In the genomic region with DNA sequence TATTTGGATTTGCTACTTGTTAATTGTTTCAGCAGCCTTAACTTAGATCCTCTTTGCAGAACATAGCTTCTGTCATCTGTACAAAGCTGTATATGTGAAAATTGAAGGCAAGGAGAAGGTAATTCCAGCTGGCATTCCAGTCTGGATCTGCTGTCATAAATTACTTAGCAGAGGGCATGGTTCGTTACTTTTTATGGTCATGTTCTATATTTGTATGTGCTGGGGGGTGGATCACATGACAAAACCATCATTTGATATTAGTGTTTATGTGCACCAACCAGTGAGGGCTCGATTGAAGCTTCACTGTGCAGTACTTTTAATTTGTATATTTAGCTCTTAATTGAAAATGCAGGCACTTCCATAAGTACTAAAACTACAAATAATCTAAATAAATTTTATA, we compare ENCODE assay signal across 2 cellular contexts.
TF ChIP-seq lines count a peak whose summit lies in the region.

No MANE protein-coding gene starts in this region.

TF ChIP-seq in SK-N-SH treated with all-trans-retinoic acid at 6 μM for 48 hours, 23 proteins besides CTCF, POLR2A, EP300 and RAD21 (continued from another document):
- TF ChIP-seq, protein P1, sequence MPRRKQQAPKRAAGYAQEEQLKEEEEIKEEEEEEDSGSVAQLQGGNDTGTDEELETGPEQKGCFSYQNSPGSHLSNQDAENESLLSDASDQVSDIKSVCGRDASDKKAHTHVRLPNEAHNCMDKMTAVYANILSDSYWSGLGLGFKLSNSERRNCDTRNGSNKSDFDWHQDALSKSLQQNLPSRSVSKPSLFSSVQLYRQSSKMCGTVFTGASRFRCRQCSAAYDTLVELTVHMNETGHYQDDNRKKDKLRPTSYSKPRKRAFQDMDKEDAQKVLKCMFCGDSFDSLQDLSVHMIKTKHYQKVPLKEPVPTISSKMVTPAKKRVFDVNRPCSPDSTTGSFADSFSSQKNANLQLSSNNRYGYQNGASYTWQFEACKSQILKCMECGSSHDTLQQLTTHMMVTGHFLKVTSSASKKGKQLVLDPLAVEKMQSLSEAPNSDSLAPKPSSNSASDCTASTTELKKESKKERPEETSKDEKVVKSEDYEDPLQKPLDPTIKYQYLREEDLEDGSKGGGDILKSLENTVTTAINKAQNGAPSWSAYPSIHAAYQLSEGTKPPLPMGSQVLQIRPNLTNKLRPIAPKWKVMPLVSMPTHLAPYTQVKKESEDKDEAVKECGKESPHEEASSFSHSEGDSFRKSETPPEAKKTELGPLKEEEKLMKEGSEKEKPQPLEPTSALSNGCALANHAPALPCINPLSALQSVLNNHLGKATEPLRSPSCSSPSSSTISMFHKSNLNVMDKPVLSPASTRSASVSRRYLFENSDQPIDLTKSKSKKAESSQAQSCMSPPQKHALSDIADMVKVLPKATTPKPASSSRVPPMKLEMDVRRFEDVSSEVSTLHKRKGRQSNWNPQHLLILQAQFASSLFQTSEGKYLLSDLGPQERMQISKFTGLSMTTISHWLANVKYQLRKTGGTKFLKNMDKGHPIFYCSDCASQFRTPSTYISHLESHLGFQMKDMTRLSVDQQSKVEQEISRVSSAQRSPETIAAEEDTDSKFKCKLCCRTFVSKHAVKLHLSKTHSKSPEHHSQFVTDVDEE (CRISPR knock-in tag; IDR thresholded peaks at IDR 0.05), result no peak
- TF ChIP-seq ESRRG (CRISPR knock-in tag; IDR thresholded peaks at IDR 0.05) (no peak), ZC3H10 (CRISPR knock-in tag; IDR thresholded peaks at IDR 0.05) (no peak), CSDC2 (CRISPR knock-in tag; IDR thresholded peaks at IDR 0.05) (no peak), GLIS3 (CRISPR knock-in tag; IDR thresholded peaks at IDR 0.05) (no peak), TCF4 (CRISPR knock-in tag; IDR thresholded peaks at IDR 0.05; ENCODE audit: borderline replicate concordance) (no peak), ZNF70 (CRISPR knock-in tag; IDR thresholded peaks at IDR 0.05) (no peak), ARNTL (CRISPR knock-in tag; IDR thresholded peaks at IDR 0.05; ENCODE audit: borderline replicate concordance, low read depth) (no peak), ZFP30 (CRISPR knock-in tag; IDR thresholded peaks at IDR 0.05) (no peak), ZFP3 (CRISPR knock-in tag; IDR thresholded peaks at IDR 0.05) (no peak), RARB (CRISPR knock-in tag; IDR thresholded peaks at IDR 0.05) (no peak), TOX (CRISPR knock-in tag; IDR thresholded peaks at IDR 0.05; ENCODE audit: borderline replicate concordance) (no peak), OSR1 (CRISPR knock-in tag; IDR thresholded peaks at IDR 0.05) (no peak)
- TF ChIP-seq, protein P2, sequence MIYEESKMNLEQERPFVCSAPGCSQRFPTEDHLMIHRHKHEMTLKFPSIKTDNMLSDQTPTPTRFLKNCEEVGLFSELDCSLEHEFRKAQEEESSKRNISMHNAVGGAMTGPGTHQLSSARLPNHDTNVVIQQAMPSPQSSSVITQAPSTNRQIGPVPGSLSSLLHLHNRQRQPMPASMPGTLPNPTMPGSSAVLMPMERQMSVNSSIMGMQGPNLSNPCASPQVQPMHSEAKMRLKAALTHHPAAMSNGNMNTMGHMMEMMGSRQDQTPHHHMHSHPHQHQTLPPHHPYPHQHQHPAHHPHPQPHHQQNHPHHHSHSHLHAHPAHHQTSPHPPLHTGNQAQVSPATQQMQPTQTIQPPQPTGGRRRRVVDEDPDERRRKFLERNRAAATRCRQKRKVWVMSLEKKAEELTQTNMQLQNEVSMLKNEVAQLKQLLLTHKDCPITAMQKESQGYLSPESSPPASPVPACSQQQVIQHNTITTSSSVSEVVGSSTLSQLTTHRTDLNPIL (CRISPR knock-in tag; IDR thresholded peaks at IDR 0.05; ENCODE audit: low read depth), result no peak
- TF ChIP-seq, protein P3, sequence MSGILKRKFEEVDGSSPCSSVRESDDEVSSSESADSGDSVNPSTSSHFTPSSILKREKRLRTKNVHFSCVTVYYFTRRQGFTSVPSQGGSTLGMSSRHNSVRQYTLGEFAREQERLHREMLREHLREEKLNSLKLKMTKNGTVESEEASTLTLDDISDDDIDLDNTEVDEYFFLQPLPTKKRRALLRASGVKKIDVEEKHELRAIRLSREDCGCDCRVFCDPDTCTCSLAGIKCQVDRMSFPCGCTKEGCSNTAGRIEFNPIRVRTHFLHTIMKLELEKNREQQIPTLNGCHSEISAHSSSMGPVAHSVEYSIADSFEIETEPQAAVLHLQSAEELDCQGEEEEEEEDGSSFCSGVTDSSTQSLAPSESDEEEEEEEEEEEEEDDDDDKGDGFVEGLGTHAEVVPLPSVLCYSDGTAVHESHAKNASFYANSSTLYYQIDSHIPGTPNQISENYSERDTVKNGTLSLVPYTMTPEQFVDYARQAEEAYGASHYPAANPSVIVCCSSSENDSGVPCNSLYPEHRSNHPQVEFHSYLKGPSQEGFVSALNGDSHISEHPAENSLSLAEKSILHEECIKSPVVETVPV (CRISPR knock-in tag; IDR thresholded peaks at IDR 0.05), result no peak
- TF ChIP-seq, protein P4, sequence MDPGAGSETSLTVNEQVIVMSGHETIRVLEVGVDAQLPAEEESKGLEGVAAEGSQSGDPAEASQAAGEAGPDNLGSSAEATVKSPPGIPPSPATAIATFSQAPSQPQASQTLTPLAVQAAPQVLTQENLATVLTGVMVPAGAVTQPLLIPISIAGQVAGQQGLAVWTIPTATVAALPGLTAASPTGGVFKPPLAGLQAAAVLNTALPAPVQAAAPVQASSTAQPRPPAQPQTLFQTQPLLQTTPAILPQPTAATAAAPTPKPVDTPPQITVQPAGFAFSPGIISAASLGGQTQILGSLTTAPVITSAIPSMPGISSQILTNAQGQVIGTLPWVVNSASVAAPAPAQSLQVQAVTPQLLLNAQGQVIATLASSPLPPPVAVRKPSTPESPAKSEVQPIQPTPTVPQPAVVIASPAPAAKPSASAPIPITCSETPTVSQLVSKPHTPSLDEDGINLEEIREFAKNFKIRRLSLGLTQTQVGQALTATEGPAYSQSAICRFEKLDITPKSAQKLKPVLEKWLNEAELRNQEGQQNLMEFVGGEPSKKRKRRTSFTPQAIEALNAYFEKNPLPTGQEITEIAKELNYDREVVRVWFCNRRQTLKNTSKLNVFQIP (CRISPR knock-in tag; IDR thresholded peaks at IDR 0.05; ENCODE audit: borderline replicate concordance, low read depth), result no peak
TF ChIP-seq in SK-N-SH treated with all-trans-retinoic acid at 6 μM for 48 hours: peak in this region for 0.

TF ChIP-seq in SK-N-SH, 30 proteins besides CTCF, POLR2A, EP300 and RAD21 (continued from another document):
- TF ChIP-seq, protein P5, sequence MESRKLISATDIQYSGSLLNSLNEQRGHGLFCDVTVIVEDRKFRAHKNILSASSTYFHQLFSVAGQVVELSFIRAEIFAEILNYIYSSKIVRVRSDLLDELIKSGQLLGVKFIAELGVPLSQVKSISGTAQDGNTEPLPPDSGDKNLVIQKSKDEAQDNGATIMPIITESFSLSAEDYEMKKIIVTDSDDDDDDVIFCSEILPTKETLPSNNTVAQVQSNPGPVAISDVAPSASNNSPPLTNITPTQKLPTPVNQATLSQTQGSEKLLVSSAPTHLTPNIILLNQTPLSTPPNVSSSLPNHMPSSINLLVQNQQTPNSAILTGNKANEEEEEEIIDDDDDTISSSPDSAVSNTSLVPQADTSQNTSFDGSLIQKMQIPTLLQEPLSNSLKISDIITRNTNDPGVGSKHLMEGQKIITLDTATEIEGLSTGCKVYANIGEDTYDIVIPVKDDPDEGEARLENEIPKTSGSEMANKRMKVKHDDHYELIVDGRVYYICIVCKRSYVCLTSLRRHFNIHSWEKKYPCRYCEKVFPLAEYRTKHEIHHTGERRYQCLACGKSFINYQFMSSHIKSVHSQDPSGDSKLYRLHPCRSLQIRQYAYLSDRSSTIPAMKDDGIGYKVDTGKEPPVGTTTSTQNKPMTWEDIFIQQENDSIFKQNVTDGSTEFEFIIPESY (IDR thresholded peaks at IDR 0.05; ENCODE audit: borderline replicate concordance, low read depth), result no peak
- TF ChIP-seq ELF1 (IDR thresholded peaks at IDR 0.05) (no peak), RXRA (IDR thresholded peaks at IDR 0.05; ENCODE audit: borderline replicate concordance, low read depth) (no peak), FOSL2 (IDR thresholded peaks at IDR 0.05; ENCODE audit: borderline replicate concordance, low read depth) (no peak), GABPA (IDR thresholded peaks at IDR 0.05; ENCODE audit: low read depth) (no peak), TAF1 (IDR thresholded peaks at IDR 0.05; ENCODE audit: borderline replicate concordance, low read depth, low read length) (no peak), RCOR1 (IDR thresholded peaks at IDR 0.05; ENCODE audit: low read length) (no peak), SIN3A (IDR thresholded peaks at IDR 0.05; ENCODE audit: borderline replicate concordance, low read depth, low read length) (no peak)
